1 cellular context compared by ENCODE assay signal in the genomic region with DNA sequence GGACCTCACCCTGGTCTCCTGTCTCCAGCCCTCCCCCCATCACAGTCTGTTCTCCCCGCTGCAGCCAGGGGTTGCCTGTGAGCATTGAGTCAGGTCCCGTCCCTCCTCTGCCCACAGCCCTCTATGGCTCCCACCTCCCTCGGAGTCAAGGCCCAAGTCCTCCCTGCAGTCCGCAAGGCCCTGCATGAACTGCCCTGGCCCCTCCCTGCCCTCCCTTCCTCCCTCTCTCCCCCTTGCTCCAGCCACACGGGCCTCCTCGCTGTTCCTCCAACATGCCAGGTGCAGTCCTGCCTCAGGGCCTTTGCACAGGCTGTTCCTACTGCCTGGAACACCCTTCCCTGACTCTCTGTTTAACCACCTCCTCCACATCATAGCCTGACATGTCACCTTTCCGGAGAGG.
TF ChIP-seq lines count a peak whose summit lies in the region.

No MANE protein-coding gene starts in this region.

TF ChIP-seq in HEK293, 187 proteins besides CTCF, POLR2A, EP300 and RAD21:
- TF ChIP-seq ZNF366 (tag by site-specific recombination; conservative IDR thresholded peaks at IDR 0.05) (peak; percentile 37), ZSCAN23 (tag by site-specific recombination; IDR thresholded peaks at IDR 0.05) (no peak), ZNF623 (tag by site-specific recombination; IDR thresholded peaks at IDR 0.05) (peak; percentile 99), BCL11B (tag by site-specific recombination; IDR thresholded peaks at IDR 0.05; ENCODE audit: low read depth) (no peak), ZNF16 (tag by site-specific recombination; IDR thresholded peaks at IDR 0.05; ENCODE audit: low read depth) (peak; percentile 83)
- TF ChIP-seq, protein P1, sequence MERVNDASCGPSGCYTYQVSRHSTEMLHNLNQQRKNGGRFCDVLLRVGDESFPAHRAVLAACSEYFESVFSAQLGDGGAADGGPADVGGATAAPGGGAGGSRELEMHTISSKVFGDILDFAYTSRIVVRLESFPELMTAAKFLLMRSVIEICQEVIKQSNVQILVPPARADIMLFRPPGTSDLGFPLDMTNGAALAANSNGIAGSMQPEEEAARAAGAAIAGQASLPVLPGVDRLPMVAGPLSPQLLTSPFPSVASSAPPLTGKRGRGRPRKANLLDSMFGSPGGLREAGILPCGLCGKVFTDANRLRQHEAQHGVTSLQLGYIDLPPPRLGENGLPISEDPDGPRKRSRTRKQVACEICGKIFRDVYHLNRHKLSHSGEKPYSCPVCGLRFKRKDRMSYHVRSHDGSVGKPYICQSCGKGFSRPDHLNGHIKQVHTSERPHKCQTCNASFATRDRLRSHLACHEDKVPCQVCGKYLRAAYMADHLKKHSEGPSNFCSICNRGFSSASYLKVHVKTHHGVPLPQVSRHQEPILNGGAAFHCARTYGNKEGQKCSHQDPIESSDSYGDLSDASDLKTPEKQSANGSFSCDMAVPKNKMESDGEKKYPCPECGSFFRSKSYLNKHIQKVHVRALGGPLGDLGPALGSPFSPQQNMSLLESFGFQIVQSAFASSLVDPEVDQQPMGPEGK (tag by site-specific recombination; IDR thresholded peaks at IDR 0.05) = 0 out of 2 replicates have a peak, but pooled peaks have one; percentile 9
- TF ChIP-seq, protein P2, sequence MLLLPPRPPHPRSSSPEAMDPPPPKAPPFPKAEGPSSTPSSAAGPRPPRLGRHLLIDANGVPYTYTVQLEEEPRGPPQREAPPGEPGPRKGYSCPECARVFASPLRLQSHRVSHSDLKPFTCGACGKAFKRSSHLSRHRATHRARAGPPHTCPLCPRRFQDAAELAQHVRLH (tag by site-specific recombination; IDR thresholded peaks at IDR 0.05) = no peak
TF ChIP-seq in HEK293: peak in this region for 4.
